Comparison of ENCODE assay signal across 19 cellular contexts in genomic region chr13:31943591-31943990, GRCh38.
A peak's percentile ranks its signal among the peaks of the same experiment; 100 is the strongest.
DNase-seq lines count a peak whose midpoint lies in the region; ATAC-seq, FAIRE-seq and TF ChIP-seq lines count a peak whose summit lies in the region.
"Had no signal": no experiment of that assay in that cellular context is flagged by ENCODE, and none has a peak within 500 bp of the region (broad histone marks: within the 10 kb centered on the region; RNA-seq: fewer than 3 reads in every experiment).

No MANE protein-coding gene starts in this region.

- H3K27me3 ChIP-seq in osteoblast (ENCODE audit: insufficient read depth, low read length): no peaks in the 10 kb centered on the region

- no peaks in the 10 kb centered on the region for H3K36me3 ChIP-seq in osteoblast (ENCODE audit: insufficient read depth, low read length)

- H3K79me2 ChIP-seq in osteoblast (ENCODE audit: insufficient read depth, low read length): no peaks in the 10 kb centered on the region

- no peaks in the 10 kb centered on the region for H3K9me3 ChIP-seq in osteoblast (ENCODE audit: low read depth, low read length)

- ATAC-seq in HG02885 (IDR thresholded peaks at IDR 0.05; ENCODE audit: poor library complexity, unreplicated experiment): no peak
- ATAC-seq: HCT116 had no signal

- no peaks in the 10 kb centered on the region for H4K20me1 ChIP-seq in osteoblast (ENCODE audit: insufficient read depth, low read length)

- DNase-seq in GM12891 (ENCODE audit: insufficient read length, low spot score) (no peak), NCI-H146 (lab: John Stamatoyannopoulos, UW) (peak; percentile 60), osteoblast (ENCODE audit: insufficient read length, low spot score, missing footprints) (no peak), SW 1271 (lab: John Stamatoyannopoulos, UW) (no peak)
- no peak for DNase-seq in activated naive CD8-positive, alpha-beta T cell treated with anti-CD3 and anti-CD28 coated beads for 36 hours
- DNase-seq: ACHN, DMS 273 treated with DMSO at 0.1 percent for 48 hours, DND-41, MM.1S, NCI-H1092 treated with DMSO at 0.1 percent for 48 hours, NCI-H187 treated with DMSO at 0.1 percent for 48 hours, NCI-H2171, NCI-H526, OCI-M1, SHP77 had no signal

- TF ChIP-seq CTCF in VCaP (conservative IDR thresholded peaks at IDR 0.05): no peak
- TF ChIP-seq CTCF in osteoblast (IDR thresholded peaks at IDR 0.05; ENCODE audit: extremely low read depth, low read depth, low read length): no peak

- no peaks in the 10 kb centered on the region for H3K36me3 Mint-ChIP-seq in activated naive CD8-positive, alpha-beta T cell treated with anti-CD3 and anti-CD28 coated beads for 36 hours

- FAIRE-seq in GM12891 (lab: Jason Lieb, UNC): peak; percentile 38

- H3K4me3 ChIP-seq in osteoblast (ENCODE audit: insufficient read depth, low read length): no peak overlapping the region

- TF ChIP-seq POLR2A in GM12891 (IDR thresholded peaks at IDR 0.05; ENCODE audit: low read depth, low read length): no peak

- H3K9me3 Mint-ChIP-seq in activated naive CD8-positive, alpha-beta T cell treated with anti-CD3 and anti-CD28 coated beads for 36 hours: no peaks in the 10 kb centered on the region

- H2AFZ ChIP-seq in osteoblast (ENCODE audit: low read length): peak overlapping the region; percentile 30

- H3K4me3 Mint-ChIP-seq in activated naive CD8-positive, alpha-beta T cell treated with anti-CD3 and anti-CD28 coated beads for 36 hours: no peak overlapping the region
- H3K4me3 Mint-ChIP-seq: B cell had no signal

- H3K4me1 Mint-ChIP-seq in activated naive CD8-positive, alpha-beta T cell treated with anti-CD3 and anti-CD28 coated beads for 36 hours: no peaks in the 10 kb centered on the region
- H3K4me1 Mint-ChIP-seq: B cell had no signal

- no peak overlapping the region for H3K4me2 ChIP-seq in osteoblast (ENCODE audit: insufficient read depth, low read length)

- peak overlapping the region; percentile 83 for H3K27ac ChIP-seq in VCaP
- H3K27ac ChIP-seq in osteoblast (ENCODE audit: low read depth, low read length): no peak overlapping the region

- peaks cover 40% of the 10 kb centered on the region for H3K4me1 ChIP-seq in osteoblast (ENCODE audit: insufficient read depth, low read length)

- peaks cover 13% of the 10 kb centered on the region for H3K27me3 Mint-ChIP-seq in activated naive CD8-positive, alpha-beta T cell treated with anti-CD3 and anti-CD28 coated beads for 36 hours
- H3K27me3 Mint-ChIP-seq: B cell had no signal

- H3K27ac Mint-ChIP-seq in activated naive CD8-positive, alpha-beta T cell treated with anti-CD3 and anti-CD28 coated beads for 36 hours: no peak overlapping the region
- H3K27ac Mint-ChIP-seq: B cell had no signal

TF ChIP-seq in GM12891, 5 proteins besides CTCF, POLR2A, EP300 and RAD21:
- no peak for TF ChIP-seq PAX5 (IDR thresholded peaks at IDR 0.05; ENCODE audit: insufficient read depth, low read length, severe bottlenecking)
- no peak for TF ChIP-seq TAF1 (IDR thresholded peaks at IDR 0.05; ENCODE audit: low read depth, low read length)
- no peak for TF ChIP-seq SPI1 (IDR thresholded peaks at IDR 0.05; ENCODE audit: low read depth, low read length)
- TF ChIP-seq POU2F2 (IDR thresholded peaks at IDR 0.05; ENCODE audit: low read depth, low read length): no peak
- TF ChIP-seq POLR2AphosphoS5 (IDR thresholded peaks at IDR 0.05; ENCODE audit: low read depth, low read length): no peak
